ENCODE assay signal across 18 cellular contexts in genomic region chr21:44994581-44995171, GRCh38. TPM values are rescaled to one million over a fixed set of nuclear protein-coding genes. Genes with fewer than 3 reads are reported as not detected.
DNase-seq lines count a peak whose midpoint lies in the region; ATAC-seq and TF ChIP-seq lines count a peak whose summit lies in the region.
"Had no signal": no experiment of that assay in that cellular context is flagged by ENCODE, and none has a peak within 500 bp of the region (broad histone marks: within the 10 kb centered on the region; RNA-seq: fewer than 3 reads in every experiment).

No MANE protein-coding gene starts in this region.

- no peaks in the 10 kb centered on the region for H3K9me3 Mint-ChIP-seq in activated naive CD4-positive, alpha-beta T cell treated with anti-CD3 and anti-CD28 coated beads for 36 hours
- H3K9me3 Mint-ChIP-seq in naive thymus-derived CD8-positive, alpha-beta T cell, result no peaks in the 10 kb centered on the region
- H3K9me3 Mint-ChIP-seq: naive B cell had no signal

- no peaks in the 10 kb centered on the region for H3K4me1 Mint-ChIP-seq in activated naive CD4-positive, alpha-beta T cell treated with anti-CD3 and anti-CD28 coated beads for 36 hours (ENCODE audit: low read depth)
- peaks cover 0 to 5% (median 0%) of the 10 kb centered on the region in 4 donors for H3K4me1 Mint-ChIP-seq in naive thymus-derived CD8-positive, alpha-beta T cell

- ATAC-seq in RWPE2 (ENCODE audit: low read depth) (no peak), heart right ventricle (peak in 5 of 8 donors; percentile 6 to 14 (median 8)), gastrocnemius medialis (peak; percentile 24 to 79)
- ATAC-seq in naive thymus-derived CD8-positive, alpha-beta T cell, result no peak
- ATAC-seq: PC-3; stimulated activated naive CD8-positive, alpha-beta T cell treated with anti-CD3 and anti-CD28 coated beads, Interleukin-15, Interleukin-2, amounts not matched to agents 100 U/mL and 50 U/mL, for 24 hours had no signal

- TF ChIP-seq CTCF in RWPE2 (IDR thresholded peaks at IDR 0.05; ENCODE audit: poor library complexity, severe bottlenecking) (no peak), heart right ventricle (IDR thresholded peaks at IDR 0.05) (no peak), gastrocnemius medialis (IDR thresholded peaks at IDR 0.05 in 4 of 5, conservative IDR thresholded peaks at IDR 0.05 in 1 of 5) (no peak)

- no peak for TF ChIP-seq POLR2A in gastrocnemius medialis (IDR thresholded peaks at IDR 0.05)

- H3K4me3 ChIP-seq in RWPE2 (ENCODE audit: severe bottlenecking) (no peak overlapping the region), heart right ventricle (no peak overlapping the region), gastrocnemius medialis (no peak overlapping the region)
- H3K4me3 ChIP-seq: MG63 had no signal

- H3K4me3 Mint-ChIP-seq in activated naive CD4-positive, alpha-beta T cell treated with anti-CD3 and anti-CD28 coated beads for 36 hours, result no peak overlapping the region
- no peak overlapping the region for H3K4me3 Mint-ChIP-seq in naive thymus-derived CD8-positive, alpha-beta T cell

- in situ Hi-C loops in G401 (cut with HindIII; ENCODE audit: low sequenced_read_pairs) (no loop called here), gastrocnemius medialis (cut with MboI; ENCODE audit: low sequenced_read_pairs in 4 of 4) (no loop called here)

- CTCF ChIA-PET in activated naive CD4-positive, alpha-beta T cell treated with anti-CD3 and anti-CD28 coated beads for 36 hours (lab: Charles Lee), result no interaction called here

- no peak overlapping the region for H3K27ac ChIP-seq in RWPE2 (ENCODE audit: poor library complexity, severe bottlenecking)
- H3K27ac ChIP-seq in heart right ventricle, result peak overlapping the region in 3 of 10 donors; percentile 4 to 63 (median 35)
- H3K27ac ChIP-seq in gastrocnemius medialis, result peak overlapping the region; percentile 29 to 74 (median 53)

- WGBS in heart right ventricle, 2 donors, result 66 to 80% methylated on average over 19 to 20 of the region's 20 CpGs

- DNase-seq in G401 (ENCODE audit: low spot score) (peak; percentile 76), RWPE2 (ENCODE audit: low spot score) (peak; percentile 49), heart right ventricle (peak in 1 of 2 donors; percentile 41), gastrocnemius medialis (peak; percentile 33 to 85), NCI-H146 treated with DMSO at 0.1 percent for 48 hours (lab: John Stamatoyannopoulos, UW; ENCODE audit: unreplicated experiment) (no peak), NCI-H2196 (lab: John Stamatoyannopoulos, UW; ENCODE audit: unreplicated experiment) (no peak)
- DNase-seq in activated naive CD4-positive, alpha-beta T cell treated with anti-CD3 and anti-CD28 coated beads for 36 hours, result no peak
- DNase-seq in naive thymus-derived CD8-positive, alpha-beta T cell, result no peak
- DNase-seq: activated CD4-positive, CD25-positive, alpha-beta regulatory T cell treated with anti-CD3 and anti-CD28 coated beads, Interleukin-2, amount 50 U/mL, for 72 hours; activated effector memory CD4-positive, alpha-beta T cell treated with Interleukin-2 at 50 U/mL for 16 hours; foreskin melanocyte; MG63; naive B cell; NCI-H2029 treated with DMSO at 0.1 percent for 48 hours; PC-3; SK-N-SH; stimulated activated CD4-positive, alpha-beta T cell treated with anti-CD3 and anti-CD28 coated beads, Interleukin-15, amount 100 ng/mL, for 24 hours; stimulated activated naive CD8-positive, alpha-beta T cell treated with anti-CD3 and anti-CD28 coated beads, Interleukin-15, Interleukin-2, amounts not matched to agents 100 U/mL and 50 U/mL, for 24 hours had no signal

- no peaks in the 10 kb centered on the region for H3K36me3 Mint-ChIP-seq in activated naive CD4-positive, alpha-beta T cell treated with anti-CD3 and anti-CD28 coated beads for 36 hours (ENCODE audit: low read depth)
- H3K36me3 Mint-ChIP-seq in naive thymus-derived CD8-positive, alpha-beta T cell, result no peaks in the 10 kb centered on the region
- H3K36me3 Mint-ChIP-seq: naive B cell had no signal

- POLR2A ChIA-PET in naive thymus-derived CD8-positive, alpha-beta T cell (lab: Charles Lee), result no interaction called here

- H3K4me1 ChIP-seq in RWPE2 (ENCODE audit: insufficient read depth, poor library complexity, severe bottlenecking) (no peaks in the 10 kb centered on the region), heart right ventricle (peaks cover 4 to 41% (median 19%) of the 10 kb centered on the region in 9 donors), gastrocnemius medialis (peaks cover 13 to 14% of the 10 kb centered on the region in 2 donors)

- no peaks in the 10 kb centered on the region for H3K36me3 ChIP-seq in RWPE2 (ENCODE audit: low read depth)
- H3K36me3 ChIP-seq in heart right ventricle, result no peaks in the 10 kb centered on the region
- no peaks in the 10 kb centered on the region for H3K36me3 ChIP-seq in gastrocnemius medialis
- H3K36me3 ChIP-seq: MG63 had no signal

- intact Hi-C loops in heart right ventricle (cut with DNase I), result no loop called here
- intact Hi-C loops in gastrocnemius medialis (cut with DNase I; ENCODE audit: low total_unique reads), result no loop called here
- intact Hi-C loops in activated naive CD4-positive, alpha-beta T cell treated with anti-CD3 and anti-CD28 coated beads for 36 hours (cut with micrococcal nuclease), result no loop called here

- H3K27me3 ChIP-seq in RWPE2 (ENCODE audit: insufficient read depth, poor library complexity, severe bottlenecking) (no peaks in the 10 kb centered on the region), heart right ventricle (no peaks in the 10 kb centered on the region), gastrocnemius medialis (no peaks in the 10 kb centered on the region)
- H3K27me3 ChIP-seq: MG63 had no signal

- no peaks in the 10 kb centered on the region for H3K27me3 Mint-ChIP-seq in activated naive CD4-positive, alpha-beta T cell treated with anti-CD3 and anti-CD28 coated beads for 36 hours (ENCODE audit: low read depth)
- peaks cover 0 to 2% (median 0%) of the 10 kb centered on the region in 5 donors for H3K27me3 Mint-ChIP-seq in naive thymus-derived CD8-positive, alpha-beta T cell

- H3K27ac Mint-ChIP-seq in activated naive CD4-positive, alpha-beta T cell treated with anti-CD3 and anti-CD28 coated beads for 36 hours, result no peak overlapping the region
- no peak overlapping the region for H3K27ac Mint-ChIP-seq in naive thymus-derived CD8-positive, alpha-beta T cell

- H3K9me3 ChIP-seq in RWPE2 (ENCODE audit: severe bottlenecking), result no peaks in the 10 kb centered on the region
- no peaks in the 10 kb centered on the region for H3K9me3 ChIP-seq in heart right ventricle
- H3K9me3 ChIP-seq in gastrocnemius medialis, result no peaks in the 10 kb centered on the region
- H3K9me3 ChIP-seq: MG63, SK-N-SH had no signal

RNA-seq across cellular contexts. Expression of gene SLX9, which starts 54.8 kb away (rescaled TPM):
- 48.2 and 77.4 TPM in 2 replicates for total RNA-seq in G401 (2014; rRNA removed; shearing (Covaris generic))
- total RNA-seq in heart right ventricle (10 to 100 TPM; 42.4 to 67.2 (median 52.6) TPM), gastrocnemius medialis (10 to 100 TPM; 23.7 to 37.6 (median 25.8) TPM)
- 10 to 100 TPM; 68.1 to 83.6 TPM for polyA plus RNA-seq in heart right ventricle
- total RNA-seq in activated naive CD4-positive, alpha-beta T cell treated with anti-CD3 and anti-CD28 coated beads for 36 hours, result 10 to 100 TPM; 61.8 to 63.4 TPM
- 10 to 100 TPM; 23.5 to 27.9 TPM for total RNA-seq in naive thymus-derived CD8-positive, alpha-beta T cell
- polyA plus RNA-seq in naive thymus-derived CD8-positive, alpha-beta T cell, result 10 to 100 TPM; 11.7 to 13.5 (median 12.1) TPM

Comparison
In these comparisons a context has a peak if more than half of its experiments do, and no peak if none do; other contexts are left out.
1. DNase-seq: peak in G401 (single experiment), RWPE2 (single experiment) and gastrocnemius medialis (2 of 2); none in activated naive CD4-positive, alpha-beta T cell treated with anti-CD3 and anti-CD28 coated beads for 36 hours (single experiment), naive thymus-derived CD8-positive, alpha-beta T cell (0 of 10), NCI-H146 treated with DMSO at 0.1 percent for 48 hours (single experiment) and NCI-H2196 (single experiment).
2. ATAC-seq: peak in heart right ventricle (5 of 8) and gastrocnemius medialis (2 of 2); none in RWPE2 (single experiment) and naive thymus-derived CD8-positive, alpha-beta T cell (0 of 2).